ENCODE assay signal across 9 cellular contexts in genomic region chr6:6315660-6316059, GRCh38. TPM values are rescaled to one million over a fixed set of nuclear protein-coding genes. Genes with fewer than 3 reads are reported as not detected.
DNase-seq lines count a peak whose midpoint lies in the region; ATAC-seq and TF ChIP-seq lines count a peak whose summit lies in the region.
"Had no signal": no experiment of that assay in that cellular context is flagged by ENCODE, and none has a peak within 500 bp of the region (broad histone marks: within the 10 kb centered on the region; RNA-seq: fewer than 3 reads in every experiment).

No MANE protein-coding gene starts in this region.

- no peak overlapping the region for H3K27ac ChIP-seq in VCaP
- H3K27ac ChIP-seq in foreskin keratinocyte = no peak overlapping the region

- no peaks in the 10 kb centered on the region for H3K4me1 ChIP-seq in foreskin keratinocyte

- H3K27me3 ChIP-seq in foreskin keratinocyte = peaks cover 20% of the 10 kb centered on the region

- peak; percentile 61 for TF ChIP-seq CTCF in VCaP (conservative IDR thresholded peaks at IDR 0.05)
- TF ChIP-seq CTCF in foreskin keratinocyte (conservative IDR thresholded peaks at IDR 0.05) = peak; percentile 71

- DNase-seq in SKM-1 treated with dmso at 0.1 percent for 144 hours (lab: John Stamatoyannopoulos, UW; ENCODE audit: unreplicated experiment) = peak; percentile 9
- no peak for DNase-seq in SKM-1 (lab: John Stamatoyannopoulos, UW; ENCODE audit: unreplicated experiment)
- peak; percentile 50 for DNase-seq in LHCN-M2 (ENCODE audit: low read depth)
- DNase-seq in foreskin keratinocyte = peak in 1 of 2 donors; percentile 22
- peak; percentile 47 for DNase-seq in pons (ENCODE audit: low spot score)
- DNase-seq: activated naive CD8-positive, alpha-beta T cell treated with anti-CD3 and anti-CD28 coated beads, Interleukin-2, amount 10 ng/mL, durations not matched to agents 7 days and 5 days had no signal

- ATAC-seq in foreskin keratinocyte = peak; percentile 63
- no peak for ATAC-seq in HG02840 (IDR thresholded peaks at IDR 0.05; ENCODE audit: low FRiP score, unreplicated experiment)
- no peak for ATAC-seq in GM18520 (IDR thresholded peaks at IDR 0.05; ENCODE audit: unreplicated experiment)

RNA-seq across cellular contexts. Expression of gene F13A1, which starts 4.8 kb away (rescaled TPM):
- 7.6 and 15.0 TPM in 2 replicates for total RNA-seq in LHCN-M2 (2014; rRNA removed)
- 52.3 TPM for polyA plus RNA-seq in LHCN-M2 (2012)
- total RNA-seq in foreskin keratinocyte = not detected in 2 replicates
- polyA plus RNA-seq in foreskin keratinocyte = not detected in 2 replicates
